In genomic region chr12:4320859-4321701, GRCh38 we compare ENCODE assay signal across 8 cellular contexts. TPM values are rescaled to one million over a fixed set of nuclear protein-coding genes. Genes with fewer than 3 reads are reported as not detected.
DNase-seq lines count a peak whose midpoint lies in the region; ATAC-seq and TF ChIP-seq lines count a peak whose summit lies in the region.

Gene TIGAR, plus strand, starts transcription at chr12:4321213. Its CDS starts 59 bp downstream, at chr12:4321272.

- H3K36me3 ChIP-seq in adrenal gland (replicated peaks in 1 of 2), result no peaks in the 10 kb centered on the region
- H3K36me3 ChIP-seq in heart left ventricle, result peaks cover 0 to 6% (median 0%) of the 10 kb centered on the region in 9 donors

- peak; percentile 99 for DNase-seq in GM13976 (ENCODE audit: low spot score)
- peak; percentile 44 for DNase-seq in NCI-H1436 treated with DMSO at 0.1 percent for 48 hours (lab: John Stamatoyannopoulos, UW)
- DNase-seq in T-cell, result peak; percentile 79 to 93 (median 85)
- DNase-seq in adrenal gland, result peak; percentile 92 to 96 (median 93)
- peak; percentile 95 to 97 (median 96) for DNase-seq in heart left ventricle
- peak; percentile 96 for DNase-seq in pons (ENCODE audit: low spot score)
- DNase-seq in type B pancreatic cell (ENCODE audit: extremely low spot score, unreplicated experiment), result peak; percentile 97

- H3K4me3 ChIP-seq in adrenal gland (peak within 1 kb of the TSS; percentile 26 to 76 (median 56)), heart left ventricle (peak within 1 kb of the TSS; percentile 78 to 99 (median 94))

- no peaks in the 10 kb centered on the region for H3K9me3 Mint-ChIP-seq in T-cell
- no peaks in the 10 kb centered on the region for H3K9me3 Mint-ChIP-seq in type B pancreatic cell

- no peaks in the 10 kb centered on the region for H3K9me3 ChIP-seq in adrenal gland (replicated peaks in 1 of 3)
- no peaks in the 10 kb centered on the region for H3K9me3 ChIP-seq in heart left ventricle

- intact Hi-C loops in adrenal gland (cut with DNase I) (loop anchor here in 1 of 2 donors (10.0 kb wide), 1 partner anchor 94 kb away; no protein-coding TSS in a partner anchor), heart left ventricle (cut with DNase I) (loop anchor here in 1 of 10 donors (5.0 kb wide), 1 partner anchor 44 kb away; no protein-coding TSS in a partner anchor)

- in situ Hi-C loops in GM13976 (cut with MboI; ENCODE audit: low sequenced_read_pairs, unreplicated experiment), result no loop called here

- WGBS in adrenal gland, 4 donors, result 0% methylated on average over 4 to 76 of the region's 76 CpGs
- WGBS in heart left ventricle, 4 donors, result 0 to 1% (median 0%) methylated on average over 52 to 76 of the region's 76 CpGs

- peaks cover 0 to 11% of the 10 kb centered on the region in 2 donors for H3K4me1 ChIP-seq in adrenal gland (replicated peaks in 1 of 2)
- H3K4me1 ChIP-seq in heart left ventricle, result peaks cover 4 to 43% (median 16%) of the 10 kb centered on the region in 12 donors

- CTCF ChIA-PET in T-cell (lab: Charles Lee), result interaction anchor here in 1 of 2 donors (1.0 to 1.8 kb wide), 2 partner anchors 44 kb away, joined by 6 to 8 read pairs; no protein-coding TSS in a partner anchor

- TF ChIP-seq POLR2A in adrenal gland (IDR thresholded peaks at IDR 0.05) (peak; percentile 74 to 94), heart left ventricle (IDR thresholded peaks at IDR 0.05) (peak in 1 of 2 donors; percentile 95)

- peak within 1 kb of the TSS; percentile 83 to 94 (median 85) for H3K27ac ChIP-seq in adrenal gland
- H3K27ac ChIP-seq in heart left ventricle, result peak within 1 kb of the TSS; percentile 78 to 95 (median 91)

- ATAC-seq in HG02852 (IDR thresholded peaks at IDR 0.05; ENCODE audit: unreplicated experiment) (peak; percentile 95), T-cell (replicated peaks in 1 of 4) (peak; percentile 95 to 99 (median 98)), heart left ventricle (peak; percentile 99 to 100 (median 100))

- TF ChIP-seq CTCF in GM13976 (IDR thresholded peaks at IDR 0.05; ENCODE audit: borderline replicate concordance, control extremely low read depth, extremely low read depth, insufficient read depth, missing control alignments) (no peak), adrenal gland (IDR thresholded peaks at IDR 0.05) (no peak), heart left ventricle (IDR thresholded peaks at IDR 0.05) (no peak), type B pancreatic cell (conservative IDR thresholded peaks at IDR 0.05) (no peak)

- H3K27me3 ChIP-seq in adrenal gland (no peaks in the 10 kb centered on the region), heart left ventricle (no peaks in the 10 kb centered on the region)

- H3K36me3 Mint-ChIP-seq in T-cell (peaks cover 3% of the 10 kb centered on the region), type B pancreatic cell (peaks cover 15% of the 10 kb centered on the region)

- peak within 1 kb of the TSS; percentile 91 to 94 for H3K27ac Mint-ChIP-seq in T-cell
- peak within 1 kb of the TSS; percentile 97 for H3K27ac Mint-ChIP-seq in type B pancreatic cell

- peak within 1 kb of the TSS; percentile 82 to 95 (median 92) for H3K4me3 Mint-ChIP-seq in T-cell
- peak within 1 kb of the TSS; percentile 92 for H3K4me3 Mint-ChIP-seq in type B pancreatic cell

- POLR2A ChIA-PET in T-cell (lab: Charles Lee), result no interaction called here

- H3K27me3 Mint-ChIP-seq in T-cell (no peaks in the 10 kb centered on the region), type B pancreatic cell (no peaks in the 10 kb centered on the region)

- H3K4me1 Mint-ChIP-seq in T-cell (peaks cover 41 to 46% (median 44%) of the 10 kb centered on the region in 3 donors), type B pancreatic cell (ENCODE audit: unreplicated experiment) (peaks cover 5% of the 10 kb centered on the region)

RNA-seq across cellular contexts. Expression of gene TIGAR, which starts in this region (rescaled TPM):
- 10 to 100 TPM in 1 of 5 donors, 1 to 10 TPM in 4; 6.7 to 11.4 (median 7.5) TPM for total RNA-seq in T-cell
- 10 to 100 TPM in 5 of 8 donors, 1 to 10 TPM in 3; 2.5 to 20.5 (median 11.9) TPM for total RNA-seq in adrenal gland
- 10 to 100 TPM in 1 of 3 donors, 1 to 10 TPM in 2; 2.5 to 28.2 (median 5.1) TPM for polyA plus RNA-seq in adrenal gland
- 10 to 100 TPM in 6 of 9 donors, 1 to 10 TPM in 3; 6.4 to 16.4 (median 14.0) TPM for total RNA-seq in heart left ventricle
- polyA plus RNA-seq in heart left ventricle, result 10 to 100 TPM in 1 of 2 donors, 1 to 10 TPM in 1; 3.6 to 10.2 TPM
- 17.2 and 51.5 TPM in 2 replicates for total RNA-seq in type B pancreatic cell (ENCODE audit: low replicate concordance)

Comparison
In these comparisons a context has a peak if more than half of its experiments do, and no peak if none do; other contexts are left out.
1. Peak in every context shown above with its lines: DNase-seq, ATAC-seq, H3K4me3 ChIP-seq and H3K27ac ChIP-seq.
2. DNase-seq: peak in every context shown above with its lines; median percentile 99 in GM13976; 97 in type B pancreatic cell; 96 in heart left ventricle; 96 in pons; 93 in adrenal gland; 85 in T-cell; 44 in NCI-H1436 treated with DMSO at 0.1 percent for 48 hours.